In genomic region chr5:148374693-148375360, GRCh38 we compare ENCODE assay signal across 8 cellular contexts. TPM values are rescaled to one million over a fixed set of nuclear protein-coding genes. Genes with fewer than 3 reads are reported as not detected.
DNase-seq lines count a peak whose midpoint lies in the region; ATAC-seq and TF ChIP-seq lines count a peak whose summit lies in the region.

No MANE protein-coding gene starts in this region.

- no peaks in the 10 kb centered on the region for H3K79me2 ChIP-seq in OCI-LY1 (ENCODE audit: insufficient read depth, low read length)

- H3K9me3 ChIP-seq in OCI-LY1 (ENCODE audit: low read length): 0 out of 2 replicates have a peak, but pooled peaks cover 9% of the 10 kb centered on the region

- no peaks in the 10 kb centered on the region for H3K9me2 ChIP-seq in OCI-LY1 (ENCODE audit: low read depth, low read length)

- in situ Hi-C loops in T47D (cut with HindIII; ENCODE audit: low pct_unique_long_range_greater_than_20kb, low sequenced_read_pairs): no loop called here

- peak; percentile 12 for DNase-seq in NCI-H2171 treated with DMSO at 0.1 percent for 48 hours (lab: John Stamatoyannopoulos, UW)
- DNase-seq in NCI-H2171 (lab: John Stamatoyannopoulos, UW): no peak
- DNase-seq in T47D (ENCODE audit: low read depth in 1 of 2, low spot score in 1 of 2): peak; percentile 50 to 87
- DNase-seq in kidney glomerular epithelial cell (lab: John Stamatoyannopoulos, UW): peak; percentile 56
- DNase-seq in ureter (ENCODE audit: low spot score): peak; percentile 49

- H3K27ac ChIP-seq in OCI-LY1 (ENCODE audit: low read depth, low read length, poor library complexity, severe bottlenecking): no peak overlapping the region

- no peak overlapping the region for H3K4me2 ChIP-seq in OCI-LY1 (ENCODE audit: low read length)

- no peaks in the 10 kb centered on the region for H3F3A ChIP-seq in OCI-LY1 (ENCODE audit: insufficient read depth, low read length)

- peaks cover 5% of the 10 kb centered on the region; the same call in 1 of the 2 replicates for H3K36me3 ChIP-seq in OCI-LY1 (ENCODE audit: insufficient read depth, low read length)

- peak; percentile 80 for TF ChIP-seq CTCF in OCI-LY1 (IDR thresholded peaks at IDR 0.05; ENCODE audit: low read length)

- H3K27me3 ChIP-seq in OCI-LY1 (ENCODE audit: insufficient read depth, low read length): no peaks in the 10 kb centered on the region

- ATAC-seq in GM21390 (IDR thresholded peaks at IDR 0.05; ENCODE audit: unreplicated experiment): peak; percentile 88
- peak; percentile 81 for ATAC-seq in HG03571 (IDR thresholded peaks at IDR 0.05; ENCODE audit: unreplicated experiment)

- no peaks in the 10 kb centered on the region for H4K20me1 ChIP-seq in OCI-LY1 (ENCODE audit: insufficient read depth, low read length)

- no peak overlapping the region for H3K9ac ChIP-seq in OCI-LY1 (ENCODE audit: low read length)

- no peak overlapping the region for H2AFZ ChIP-seq in OCI-LY1 (ENCODE audit: low read length)

- no peak overlapping the region for H3K4me3 ChIP-seq in OCI-LY1 (ENCODE audit: low read depth, low read length, poor library complexity, severe bottlenecking)

- H3K4me1 ChIP-seq in OCI-LY1 (ENCODE audit: insufficient read depth, low read length, severe bottlenecking): no peaks in the 10 kb centered on the region

RNA-seq across cellular contexts. Expression of gene FBXO38, which starts 8.9 kb away (rescaled TPM):
- 94.8 TPM for total RNA-seq in ureter

RNA-seq across cellular contexts. Expression of gene SPINK9, which starts 39.5 kb away (rescaled TPM):
- total RNA-seq in ureter: not detected
